Comparison of ENCODE assay signal across 9 cellular contexts in genomic region chr2:18987592-18988073, GRCh38.
DNase-seq lines count a peak whose midpoint lies in the region; ATAC-seq and TF ChIP-seq lines count a peak whose summit lies in the region.
"Had no signal": no experiment of that assay in that cellular context is flagged by ENCODE, and none has a peak within 500 bp of the region (broad histone marks: within the 10 kb centered on the region; RNA-seq: fewer than 3 reads in every experiment).

No MANE protein-coding gene starts in this region.

- no TSS peak for BruUV-seq in Panc1 (replicated peaks; lab: Mats Ljungman, UMichigan)

- POLR2A ChIA-PET in Panc1 (lab: Charles Lee) = no interaction called here

- ATAC-seq in Panc1 (no peak), HG02970 (IDR thresholded peaks at IDR 0.05; ENCODE audit: low FRiP score, unreplicated experiment) (no peak), GM19463 (IDR thresholded peaks at IDR 0.05; ENCODE audit: unreplicated experiment) (no peak), GM21825 (IDR thresholded peaks at IDR 0.05; ENCODE audit: unreplicated experiment) (no peak)

- H3K9me3 ChIP-seq in Panc1 (ENCODE audit: control insufficient read depth, insufficient read depth, low read depth, low read length) = no peaks in the 10 kb centered on the region
- H3K9me3 ChIP-seq: ascending aorta had no signal

- in situ Hi-C loops in Panc1 (cut with HindIII; ENCODE audit: low pct_unique_long_range_greater_than_20kb, low sequenced_read_pairs) = no loop called here

- H3K36me3 ChIP-seq in Panc1 (ENCODE audit: control insufficient read depth, insufficient read depth, low read length) = no peaks in the 10 kb centered on the region
- H3K36me3 ChIP-seq: ascending aorta had no signal

- DNase-seq in GOT3 (lab: John Stamatoyannopoulos, UW) (peak; percentile 18), Panc1 (ENCODE audit: low read depth, low spot score) (peak; percentile 43), fibroblast of villous mesenchyme (ENCODE audit: low read depth) (peak; percentile 93), renal cortical epithelial cell (ENCODE audit: low read depth) (peak; percentile 58), NOMO-1 treated with dmso at 0.1 percent for 144 hours (lab: John Stamatoyannopoulos, UW; ENCODE audit: unreplicated experiment) (no peak)

- intact Hi-C loops in Panc1 (cut with micrococcal nuclease; ENCODE audit: unreplicated experiment) = no loop called here

- no peak overlapping the region for H3K27ac ChIP-seq in Panc1 (ENCODE audit: low read length)
- H3K27ac ChIP-seq: ascending aorta had no signal

- H3K4me1 ChIP-seq in Panc1 (ENCODE audit: control insufficient read depth, insufficient read depth, low read length) = no peaks in the 10 kb centered on the region; the same call in 1 of the 2 replicates

- CTCF ChIA-PET in Panc1 (lab: Charles Lee) = no interaction called here

- TF ChIP-seq CTCF in Panc1 (IDR thresholded peaks at IDR 0.05) (no peak; the same call in 1 of the 2 replicates), fibroblast of villous mesenchyme (IDR thresholded peaks at IDR 0.05; ENCODE audit: insufficient read depth, low read depth, low read length) (peak; percentile 21)

- H3K4me3 ChIP-seq in Panc1 (ENCODE audit: low read depth in 2 of 2, low read length in 2 of 2) = no peak overlapping the region
- no peak overlapping the region for H3K4me3 ChIP-seq in fibroblast of villous mesenchyme (ENCODE audit: low read depth, low read length)
- H3K4me3 ChIP-seq: ascending aorta had no signal

- H3K27me3 ChIP-seq in Panc1 (ENCODE audit: control insufficient read depth, insufficient read depth, low read length) = no peaks in the 10 kb centered on the region
- H3K27me3 ChIP-seq: ascending aorta had no signal
